Comparison of ENCODE assay signal across 10 cellular contexts in the genomic region with DNA sequence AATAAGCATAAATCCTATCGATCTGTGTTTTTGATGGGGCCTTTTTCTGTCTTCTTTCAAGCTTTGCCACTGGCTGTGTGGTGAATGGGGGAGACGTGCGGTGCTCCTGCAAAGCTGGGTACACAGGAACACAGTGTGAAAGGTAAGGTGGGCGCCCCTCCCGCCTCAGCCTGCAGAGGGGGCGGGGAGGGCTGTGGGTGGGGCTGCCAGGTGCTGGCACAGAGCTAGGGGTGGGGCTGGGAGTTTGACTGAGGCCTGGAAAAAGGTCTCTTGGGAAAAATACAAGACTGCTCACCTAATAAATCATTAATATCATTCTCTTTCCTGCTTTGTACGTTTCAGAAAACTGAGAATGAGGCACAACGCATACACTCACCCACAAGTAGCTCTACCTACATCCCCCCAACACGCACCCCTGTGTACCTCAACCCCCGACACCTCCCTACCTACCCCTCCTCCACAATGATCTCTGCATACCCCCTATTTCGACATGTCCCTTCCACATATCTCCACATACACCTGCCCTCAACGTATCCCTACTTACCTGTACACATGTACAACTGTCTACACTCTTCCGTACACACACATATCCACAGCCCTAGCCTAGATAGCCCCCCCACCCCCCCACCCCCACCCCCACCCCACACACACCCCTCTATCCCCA.
A peak's percentile ranks its signal among the peaks of the same experiment; 100 is the strongest.
DNase-seq lines count a peak whose midpoint lies in the region; ATAC-seq and TF ChIP-seq lines count a peak whose summit lies in the region.
"Had no signal": no experiment of that assay in that cellular context is flagged by ENCODE, and none has a peak within 500 bp of the region (broad histone marks: within the 10 kb centered on the region; RNA-seq: fewer than 3 reads in every experiment).

No MANE protein-coding gene starts in this region.

- peak; percentile 33 for DNase-seq in NCI-H1436 (lab: John Stamatoyannopoulos, UW)
- DNase-seq in NCI-H1436 treated with DMSO at 0.1 percent for 48 hours (lab: John Stamatoyannopoulos, UW) = no peak
- no peak for DNase-seq in adipocyte (ENCODE audit: low read depth)
- DNase-seq in lower lobe of right lung = peak; percentile 51
- peak; percentile 25 to 34 for DNase-seq in tibial nerve (ENCODE audit: low spot score in 2 of 2)
- DNase-seq in inferior parietal cortex (ENCODE audit: extremely low spot score) = no peak
- DNase-seq in stimulated activated naive CD4-positive, alpha-beta T cell treated with Interleukin-2 at 50 U/mL for 16 hours (lab: John Stamatoyannopoulos, UW) = no peak
- DNase-seq: 8988T, Kasumi-1 had no signal

- no peak for TF ChIP-seq EP300 in tibial nerve (IDR thresholded peaks at IDR 0.05)

- no peak for TF ChIP-seq CTCF in lower lobe of right lung (IDR thresholded peaks at IDR 0.05)
- TF ChIP-seq CTCF in tibial nerve (IDR thresholded peaks at IDR 0.05) = no peak

- no peaks in the 10 kb centered on the region for H3K36me3 ChIP-seq in adipocyte (ENCODE audit: control insufficient read depth, insufficient read depth, low read length, severe bottlenecking)
- no peaks in the 10 kb centered on the region for H3K36me3 ChIP-seq in lower lobe of right lung
- peaks cover 0 to 17% (median 0%) of the 10 kb centered on the region in 3 donors for H3K36me3 ChIP-seq in tibial nerve

- ATAC-seq in lower lobe of right lung = peak; percentile 66 to 71
- no peak for ATAC-seq in GM19328 (IDR thresholded peaks at IDR 0.05; ENCODE audit: unreplicated experiment)

- H3K4me3 ChIP-seq in adipocyte (ENCODE audit: low read length) (peak overlapping the region; percentile 63), lower lobe of right lung (no peak overlapping the region), tibial nerve (no peak overlapping the region)

- no peaks in the 10 kb centered on the region for H3K27me3 ChIP-seq in adipocyte (replicated peaks; ENCODE audit: control insufficient read depth, insufficient read depth, low read length)
- H3K27me3 ChIP-seq in lower lobe of right lung (ENCODE audit: low read depth) = no peaks in the 10 kb centered on the region
- no peaks in the 10 kb centered on the region for H3K27me3 ChIP-seq in tibial nerve

- H3K4me1 ChIP-seq in adipocyte (ENCODE audit: control insufficient read depth, insufficient read depth, low read length) (peaks cover 59% of the 10 kb centered on the region), lower lobe of right lung (peaks cover 17% of the 10 kb centered on the region), tibial nerve (peaks cover 0 to 32% (median 12%) of the 10 kb centered on the region in 4 donors)

- H3K27ac ChIP-seq in lower lobe of right lung = peak overlapping the region; percentile 67
- peak overlapping the region; percentile 56 to 84 (median 74) for H3K27ac ChIP-seq in tibial nerve

- H3K9me3 ChIP-seq in adipocyte (ENCODE audit: control insufficient read depth, low read length) = no peaks in the 10 kb centered on the region
- no peaks in the 10 kb centered on the region for H3K9me3 ChIP-seq in lower lobe of right lung
- H3K9me3 ChIP-seq in tibial nerve = no peaks in the 10 kb centered on the region

- peak overlapping the region; percentile 87 for H3K9ac ChIP-seq in adipocyte (ENCODE audit: low read length)

- 79% methylated on average over 13 of the region's 13 CpGs for WGBS in tibial nerve, 2 donors

- TF ChIP-seq POLR2A in tibial nerve (IDR thresholded peaks at IDR 0.05) = no peak

- intact Hi-C loops in lower lobe of right lung (cut with DNase I) = no loop called here

Comparison
In these comparisons a context has a peak if more than half of its experiments do, and no peak if none do; other contexts are left out.
1. DNase-seq: peak in NCI-H1436 (single experiment), lower lobe of right lung (single experiment) and tibial nerve (2 of 2); none in NCI-H1436 treated with DMSO at 0.1 percent for 48 hours (single experiment), adipocyte (single experiment), inferior parietal cortex (single experiment) and stimulated activated naive CD4-positive, alpha-beta T cell treated with Interleukin-2 at 50 U/mL for 16 hours (single experiment).